In genomic region chr14:68644101-68644500, GRCh38 we compare ENCODE assay signal across 19 cellular contexts.
"Had no signal": no experiment of that assay in that cellular context is flagged by ENCODE, and none has a peak within 500 bp of the region (broad histone marks: within the 10 kb centered on the region; RNA-seq: fewer than 3 reads in every experiment).

No MANE protein-coding gene starts in this region.

- DNase-seq: activated CD4-positive, CD25-positive, alpha-beta regulatory T cell treated with anti-CD3 and anti-CD28 coated beads, Interleukin-2, amount 50 U/mL, for 72 hours; activated naive CD8-positive, alpha-beta T cell treated with anti-CD3 and anti-CD28 coated beads for 36 hours; effector memory CD8-positive, alpha-beta T cell; heart right ventricle; left colon; naive thymus-derived CD8-positive, alpha-beta T cell; nucleus accumbens; SK-N-SH; stimulated activated CD4-positive, alpha-beta T cell treated with anti-CD3 and anti-CD28 coated beads, Interleukin-4, amount 100 ng/mL, for 24 hours; stimulated activated naive CD8-positive, alpha-beta T cell treated with anti-CD3 and anti-CD28 coated beads, Interleukin-15, amount 100 ng/mL, for 72 hours; T-cell; T1000; testis had no signal

- H3K4me1 Mint-ChIP-seq: activated naive CD8-positive, alpha-beta T cell treated with anti-CD3 and anti-CD28 coated beads for 36 hours; central memory CD8-positive, alpha-beta T cell; naive thymus-derived CD8-positive, alpha-beta T cell; stimulated activated naive CD8-positive, alpha-beta T cell treated with anti-CD3 and anti-CD28 coated beads, Interleukin-15, amount 100 ng/mL, for 72 hours had no signal

- H3K27me3 ChIP-seq: heart right ventricle, testis had no signal

- H3K4me3 ChIP-seq: heart right ventricle, lung, skin epidermis, testis had no signal

- H3K27ac ChIP-seq: epithelial cell of prostate, testis had no signal

- H3K9ac ChIP-seq: SK-N-SH had no signal

- H3K27ac Mint-ChIP-seq: activated naive CD8-positive, alpha-beta T cell treated with anti-CD3 and anti-CD28 coated beads for 36 hours; dendritic cell treated with granulocyte-macrophage colony-stimulating factor and Interleukin-4, amounts not matched to agents 40 ng/mL and 50 ng/mL, for 4 days; effector memory CD8-positive, alpha-beta T cell had no signal

- ATAC-seq: effector memory CD8-positive, alpha-beta T cell; left colon; naive thymus-derived CD8-positive, alpha-beta T cell; stimulated activated naive CD8-positive, alpha-beta T cell treated with anti-CD3 and anti-CD28 coated beads, Interleukin-15, amount 100 ng/mL, for 72 hours; T-cell had no signal

- H3K36me3 Mint-ChIP-seq: T-cell had no signal

- H3K27me3 Mint-ChIP-seq: activated naive CD8-positive, alpha-beta T cell treated with anti-CD3 and anti-CD28 coated beads for 36 hours; brain; central memory CD8-positive, alpha-beta T cell; dendritic cell treated with granulocyte-macrophage colony-stimulating factor and Interleukin-4, amounts not matched to agents 40 ng/mL and 50 ng/mL, for 4 days; effector memory CD8-positive, alpha-beta T cell; naive thymus-derived CD8-positive, alpha-beta T cell; stimulated activated naive CD8-positive, alpha-beta T cell treated with anti-CD3 and anti-CD28 coated beads, Interleukin-15, amount 100 ng/mL, for 72 hours; T-cell had no signal

- H3K9me3 ChIP-seq: testis had no signal

- H3K4me3 Mint-ChIP-seq: activated naive CD8-positive, alpha-beta T cell treated with anti-CD3 and anti-CD28 coated beads for 36 hours; brain; central memory CD8-positive, alpha-beta T cell; dendritic cell treated with granulocyte-macrophage colony-stimulating factor and Interleukin-4, amounts not matched to agents 40 ng/mL and 50 ng/mL, for 4 days; effector memory CD8-positive, alpha-beta T cell; naive thymus-derived CD8-positive, alpha-beta T cell; stimulated activated naive CD8-positive, alpha-beta T cell treated with anti-CD3 and anti-CD28 coated beads, Interleukin-15, amount 100 ng/mL, for 72 hours; T-cell had no signal

- H3K36me3 ChIP-seq: heart right ventricle had no signal

- H3K4me2 ChIP-seq: SK-N-SH had no signal
